1 cellular context compared by ENCODE assay signal in the genomic region with DNA sequence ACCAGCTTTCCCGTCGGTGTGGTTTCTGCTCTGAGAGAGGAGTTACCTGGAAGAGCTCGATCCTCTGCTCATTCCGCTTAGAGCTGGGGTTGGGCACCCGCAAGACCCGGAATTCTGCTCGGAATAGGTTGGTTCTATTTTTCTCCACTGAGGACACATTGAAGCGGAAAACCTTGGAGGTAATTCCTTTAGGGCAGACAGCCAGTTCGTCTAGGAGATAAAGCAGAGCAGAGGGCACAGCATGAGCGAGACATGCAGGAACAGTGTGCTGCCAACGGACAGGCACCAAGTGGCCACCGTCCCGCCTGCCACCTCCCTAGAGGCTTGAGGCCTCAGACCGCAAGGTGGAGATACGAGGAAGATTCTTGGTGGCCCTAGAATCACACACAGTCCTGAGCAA.
TF ChIP-seq lines count a peak whose summit lies in the region.

No MANE protein-coding gene starts in this region.

TF ChIP-seq in WTC11, 78 proteins besides CTCF, POLR2A, EP300 and RAD21 (continued from another document):
- TF ChIP-seq, protein P1, sequence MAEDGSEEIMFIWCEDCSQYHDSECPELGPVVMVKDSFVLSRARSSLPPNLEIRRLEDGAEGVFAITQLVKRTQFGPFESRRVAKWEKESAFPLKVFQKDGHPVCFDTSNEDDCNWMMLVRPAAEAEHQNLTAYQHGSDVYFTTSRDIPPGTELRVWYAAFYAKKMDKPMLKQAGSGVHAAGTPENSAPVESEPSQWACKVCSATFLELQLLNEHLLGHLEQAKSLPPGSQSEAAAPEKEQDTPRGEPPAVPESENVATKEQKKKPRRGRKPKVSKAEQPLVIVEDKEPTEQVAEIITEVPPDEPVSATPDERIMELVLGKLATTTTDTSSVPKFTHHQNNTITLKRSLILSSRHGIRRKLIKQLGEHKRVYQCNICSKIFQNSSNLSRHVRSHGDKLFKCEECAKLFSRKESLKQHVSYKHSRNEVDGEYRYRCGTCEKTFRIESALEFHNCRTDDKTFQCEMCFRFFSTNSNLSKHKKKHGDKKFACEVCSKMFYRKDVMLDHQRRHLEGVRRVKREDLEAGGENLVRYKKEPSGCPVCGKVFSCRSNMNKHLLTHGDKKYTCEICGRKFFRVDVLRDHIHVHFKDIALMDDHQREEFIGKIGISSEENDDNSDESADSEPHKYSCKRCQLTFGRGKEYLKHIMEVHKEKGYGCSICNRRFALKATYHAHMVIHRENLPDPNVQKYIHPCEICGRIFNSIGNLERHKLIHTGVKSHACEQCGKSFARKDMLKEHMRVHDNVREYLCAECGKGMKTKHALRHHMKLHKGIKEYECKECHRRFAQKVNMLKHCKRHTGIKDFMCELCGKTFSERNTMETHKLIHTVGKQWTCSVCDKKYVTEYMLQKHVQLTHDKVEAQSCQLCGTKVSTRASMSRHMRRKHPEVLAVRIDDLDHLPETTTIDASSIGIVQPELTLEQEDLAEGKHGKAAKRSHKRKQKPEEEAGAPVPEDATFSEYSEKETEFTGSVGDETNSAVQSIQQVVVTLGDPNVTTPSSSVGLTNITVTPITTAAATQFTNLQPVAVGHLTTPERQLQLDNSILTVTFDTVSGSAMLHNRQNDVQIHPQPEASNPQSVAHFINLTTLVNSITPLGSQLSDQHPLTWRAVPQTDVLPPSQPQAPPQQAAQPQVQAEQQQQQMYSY (CRISPR knock-in tag; IDR thresholded peaks at IDR 0.05) = peak; percentile 63
